In genomic region chr22:50270302-50271010, GRCh38 we compare ENCODE assay signal across 8 cellular contexts. TPM values are rescaled to one million over a fixed set of nuclear protein-coding genes. Genes with fewer than 3 reads are reported as not detected.
A peak's percentile ranks its signal among the peaks of the same experiment; 100 is the strongest.
DNase-seq lines count a peak whose midpoint lies in the region; ATAC-seq and TF ChIP-seq lines count a peak whose summit lies in the region.

MAPK11 (minus strand) TSS chr22:50270380; CDS start chr22:50270292, 88 bp downstream.

- peak within 1 kb of the TSS; percentile 33 for H3K27ac ChIP-seq in CD4-positive, alpha-beta memory T cell (ENCODE audit: low read depth, low read length)
- no peak within 1 kb of the TSS for H3K27ac ChIP-seq in urinary bladder (ENCODE audit: low read depth)

- ATAC-seq in HG02642 (IDR thresholded peaks at IDR 0.05; ENCODE audit: poor library complexity, unreplicated experiment) = peak; percentile 37
- ATAC-seq in SK-N-SH treated with all-trans-retinoic acid at 6 μM for 48 hours = peak; percentile 72
- no peak for ATAC-seq in GM21529 (IDR thresholded peaks at IDR 0.05; ENCODE audit: unreplicated experiment)

- peak; percentile 75 to 80 (median 78) for DNase-seq in CD4-positive, alpha-beta memory T cell
- peak; percentile 72 for DNase-seq in activated naive CD8-positive, alpha-beta T cell treated with anti-CD3 and anti-CD28 coated beads for 36 hours
- DNase-seq in cardiac septum (ENCODE audit: low spot score) (no peak), posterior vena cava (ENCODE audit: low spot score) (peak; percentile 92)

- H3K9me3 Mint-ChIP-seq in CD4-positive, alpha-beta memory T cell = no peaks in the 10 kb centered on the region
- H3K9me3 Mint-ChIP-seq in activated naive CD8-positive, alpha-beta T cell treated with anti-CD3 and anti-CD28 coated beads for 36 hours = no peaks in the 10 kb centered on the region

- H3K4me1 Mint-ChIP-seq in CD4-positive, alpha-beta memory T cell = peaks cover 1 to 24% (median 10%) of the 10 kb centered on the region in 4 donors
- peaks cover 9% of the 10 kb centered on the region for H3K4me1 Mint-ChIP-seq in activated naive CD8-positive, alpha-beta T cell treated with anti-CD3 and anti-CD28 coated beads for 36 hours

- intact Hi-C loops in CD4-positive, alpha-beta memory T cell (cut with micrococcal nuclease) = loop anchor here (1.0 to 5.0 kb wide), 5 partner anchors 18 to 350 kb away; partner anchors contain the start of genes DENND6B and TUBGCP6
- intact Hi-C loops in cardiac septum (cut with DNase I) (loop anchor here (5.0 kb wide), 1 partner anchor 37 kb away; the partner anchor contains the start of gene PLXNB2), posterior vena cava (cut with DNase I) (no loop called here)

- no peaks in the 10 kb centered on the region for H3K27me3 Mint-ChIP-seq in CD4-positive, alpha-beta memory T cell
- peaks cover 25% of the 10 kb centered on the region for H3K27me3 Mint-ChIP-seq in activated naive CD8-positive, alpha-beta T cell treated with anti-CD3 and anti-CD28 coated beads for 36 hours

- H3K27me3 ChIP-seq in CD4-positive, alpha-beta memory T cell (ENCODE audit: insufficient read depth, low read length) = no peaks in the 10 kb centered on the region

- no peaks in the 10 kb centered on the region for H3K36me3 ChIP-seq in CD4-positive, alpha-beta memory T cell (ENCODE audit: insufficient read depth, low read length)
- H3K36me3 ChIP-seq in urinary bladder (ENCODE audit: insufficient read depth) = peaks cover under 1% of the 10 kb centered on the region

- H3K9me3 ChIP-seq in CD4-positive, alpha-beta memory T cell (ENCODE audit: control insufficient read depth in 1 of 2, low read length in 2 of 2) = no peaks in the 10 kb centered on the region

- peak within 1 kb of the TSS; percentile 42 to 64 for H3K4me3 ChIP-seq in CD4-positive, alpha-beta memory T cell (ENCODE audit: low read length in 2 of 2)
- peak within 1 kb of the TSS; percentile 44 for H3K4me3 ChIP-seq in urinary bladder (ENCODE audit: low read depth, low read length)

- H3K4me1 ChIP-seq in CD4-positive, alpha-beta memory T cell (ENCODE audit: insufficient read depth, low read length) = peaks cover 30% of the 10 kb centered on the region
- H3K4me1 ChIP-seq in urinary bladder (ENCODE audit: insufficient read depth) = no peaks in the 10 kb centered on the region

- POLR2A ChIA-PET in CD4-positive, alpha-beta memory T cell (lab: Charles Lee; ENCODE audit: partially characterized antibody) = interaction anchor here (0.6 to 4.6 kb wide), 6 partner anchors 19 to 351 kb away, joined by 3 to 26 read pairs (median 4); partner anchors contain the start of genes HDAC10 and TUBGCP6

- under 1% methylated on average over 77 of the region's 77 CpGs for WGBS in urinary bladder

- CTCF ChIA-PET in CD4-positive, alpha-beta memory T cell (lab: Charles Lee; ENCODE audit: partially characterized antibody) = interaction anchor here (1.4 kb wide), 1 partner anchor 28 kb away, joined by 3 read pairs; no protein-coding TSS in a partner anchor

- peak within 1 kb of the TSS in 4 of 7 donors; percentile 19 to 76 (median 70) for H3K27ac Mint-ChIP-seq in CD4-positive, alpha-beta memory T cell
- no peak within 1 kb of the TSS for H3K27ac Mint-ChIP-seq in activated naive CD8-positive, alpha-beta T cell treated with anti-CD3 and anti-CD28 coated beads for 36 hours

- H3K4me3 Mint-ChIP-seq in CD4-positive, alpha-beta memory T cell = peak within 1 kb of the TSS; percentile 64 to 83 (median 74)
- peak within 1 kb of the TSS; percentile 67 for H3K4me3 Mint-ChIP-seq in activated naive CD8-positive, alpha-beta T cell treated with anti-CD3 and anti-CD28 coated beads for 36 hours

- no peaks in the 10 kb centered on the region for H3K36me3 Mint-ChIP-seq in CD4-positive, alpha-beta memory T cell
- peaks cover 2% of the 10 kb centered on the region for H3K36me3 Mint-ChIP-seq in activated naive CD8-positive, alpha-beta T cell treated with anti-CD3 and anti-CD28 coated beads for 36 hours

TF ChIP-seq in SK-N-SH treated with all-trans-retinoic acid at 6 μM for 48 hours, 23 proteins besides CTCF, POLR2A, EP300 and RAD21:
- TF ChIP-seq POU6F1 (CRISPR knock-in tag; IDR thresholded peaks at IDR 0.05; ENCODE audit: borderline replicate concordance, low read depth) = no peak
- TF ChIP-seq ZFP3 (CRISPR knock-in tag; IDR thresholded peaks at IDR 0.05) = 0 out of 2 replicates have a peak, but pooled peaks have one; percentile 72
- TF ChIP-seq PATZ1 (CRISPR knock-in tag; IDR thresholded peaks at IDR 0.05; ENCODE audit: borderline replicate concordance) = peak; percentile 98
- TF ChIP-seq ZNF565 (CRISPR knock-in tag; conservative IDR thresholded peaks at IDR 0.05; ENCODE audit: low read depth) = no peak
- no peak for TF ChIP-seq ZFP30 (CRISPR knock-in tag; IDR thresholded peaks at IDR 0.05)

RNA-seq across cellular contexts. Expression of gene MAPK11, which starts in this region (rescaled TPM):
- 1 to 10 TPM; 1.6 to 1.7 TPM for total RNA-seq in CD4-positive, alpha-beta memory T cell
- polyA plus RNA-seq in CD4-positive, alpha-beta memory T cell = under 1 TPM; 0.10 to 0.54 TPM
- 1 to 10 TPM; 3.2 to 3.3 TPM for total RNA-seq in activated naive CD8-positive, alpha-beta T cell treated with anti-CD3 and anti-CD28 coated beads for 36 hours
- total RNA-seq in cardiac septum (11.7 TPM), posterior vena cava (10 to 100 TPM; 11.5 to 11.6 TPM), urinary bladder (4.1 TPM)
- 13.6 TPM for polyA plus RNA-seq in urinary bladder

Comparison
In these comparisons a context has a peak if more than half of its experiments do, and no peak if none do; other contexts are left out.
1. intact Hi-C loops: an anchor here in CD4-positive, alpha-beta memory T cell (1.0 to 5.0 kb wide) and cardiac septum (5.0 kb wide); none called in posterior vena cava.